ENCODE assay signal across 1 cellular context in the genomic region with DNA sequence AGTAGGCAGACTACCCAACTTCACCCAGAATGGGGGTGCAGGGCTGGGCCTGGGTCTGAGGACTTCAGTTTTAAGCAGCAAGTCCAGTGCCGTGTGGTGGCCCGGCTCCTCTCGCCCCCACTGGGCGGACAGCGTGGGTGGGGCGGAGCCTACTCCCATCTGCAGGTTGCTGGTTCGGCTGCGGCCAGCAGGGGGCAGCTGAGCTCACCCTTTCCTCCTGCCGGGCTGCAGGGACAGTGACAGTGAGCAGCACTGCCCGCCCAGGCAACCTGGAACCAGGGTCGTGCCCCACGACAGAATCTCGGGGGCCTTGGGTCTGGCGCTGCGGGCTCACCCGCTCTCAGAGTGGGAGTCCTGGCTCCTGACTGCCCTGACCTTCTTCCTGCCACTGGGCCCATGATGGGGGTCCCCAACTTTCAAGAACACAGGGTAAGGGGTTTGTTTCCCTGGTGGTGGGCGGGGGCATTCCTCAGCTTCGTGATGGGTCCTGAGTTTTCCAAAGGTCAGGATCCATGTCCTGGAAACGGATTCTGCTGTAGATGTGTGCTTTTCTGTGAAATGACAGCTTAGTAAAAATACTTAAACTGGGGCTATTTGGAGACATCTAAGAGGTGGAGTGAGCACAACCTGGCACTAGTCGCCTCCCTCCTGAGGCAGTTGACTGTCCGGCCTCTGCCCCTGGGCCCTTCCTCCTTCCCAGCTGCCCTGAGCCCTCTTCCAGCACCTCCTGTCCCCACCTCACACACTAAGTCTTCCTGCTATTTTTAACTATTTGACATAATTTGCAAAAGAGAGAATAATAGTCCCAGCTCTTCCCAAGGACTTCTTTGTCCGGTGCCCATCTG.
TF ChIP-seq lines count a peak whose summit lies in the region.

No MANE protein-coding gene starts in this region.

TF ChIP-seq in HepG2, 621 proteins besides CTCF, POLR2A, EP300 and RAD21 (continued from another document and continues in another):
- TF ChIP-seq CENPBD1 (CRISPR knock-in tag; IDR thresholded peaks at IDR 0.05; ENCODE audit: borderline replicate concordance, low read depth), result no peak
- peak; percentile 51 for TF ChIP-seq YY1 (IDR thresholded peaks at IDR 0.05; ENCODE audit: insufficient read depth, insufficient replicate concordance, low read depth, low read length)
- TF ChIP-seq NR3C1 (CRISPR knock-in tag; IDR thresholded peaks at IDR 0.05), result no peak
- no peak for TF ChIP-seq TCF7L2 (IDR thresholded peaks at IDR 0.05; ENCODE audit: low read depth, low read length)
- TF ChIP-seq SP2 (CRISPR knock-in tag; IDR thresholded peaks at IDR 0.05), result no peak
- peak; percentile 82; the same call in 1 of the 2 replicates for TF ChIP-seq TGIF2 (CRISPR knock-in tag; IDR thresholded peaks at IDR 0.05)
- no peak for TF ChIP-seq TFDP2 (CRISPR knock-in tag; IDR thresholded peaks at IDR 0.05)
- TF ChIP-seq TOE1 (CRISPR knock-in tag; IDR thresholded peaks at IDR 0.05), result no peak
- peak; percentile 80 for TF ChIP-seq MAZ (IDR thresholded peaks at IDR 0.05; ENCODE audit: borderline replicate concordance, low read depth, low read length)
- TF ChIP-seq MAZ (CRISPR knock-in tag; IDR thresholded peaks at IDR 0.05; ENCODE audit: low read depth), result peak; percentile 88
- TF ChIP-seq, protein P1, sequence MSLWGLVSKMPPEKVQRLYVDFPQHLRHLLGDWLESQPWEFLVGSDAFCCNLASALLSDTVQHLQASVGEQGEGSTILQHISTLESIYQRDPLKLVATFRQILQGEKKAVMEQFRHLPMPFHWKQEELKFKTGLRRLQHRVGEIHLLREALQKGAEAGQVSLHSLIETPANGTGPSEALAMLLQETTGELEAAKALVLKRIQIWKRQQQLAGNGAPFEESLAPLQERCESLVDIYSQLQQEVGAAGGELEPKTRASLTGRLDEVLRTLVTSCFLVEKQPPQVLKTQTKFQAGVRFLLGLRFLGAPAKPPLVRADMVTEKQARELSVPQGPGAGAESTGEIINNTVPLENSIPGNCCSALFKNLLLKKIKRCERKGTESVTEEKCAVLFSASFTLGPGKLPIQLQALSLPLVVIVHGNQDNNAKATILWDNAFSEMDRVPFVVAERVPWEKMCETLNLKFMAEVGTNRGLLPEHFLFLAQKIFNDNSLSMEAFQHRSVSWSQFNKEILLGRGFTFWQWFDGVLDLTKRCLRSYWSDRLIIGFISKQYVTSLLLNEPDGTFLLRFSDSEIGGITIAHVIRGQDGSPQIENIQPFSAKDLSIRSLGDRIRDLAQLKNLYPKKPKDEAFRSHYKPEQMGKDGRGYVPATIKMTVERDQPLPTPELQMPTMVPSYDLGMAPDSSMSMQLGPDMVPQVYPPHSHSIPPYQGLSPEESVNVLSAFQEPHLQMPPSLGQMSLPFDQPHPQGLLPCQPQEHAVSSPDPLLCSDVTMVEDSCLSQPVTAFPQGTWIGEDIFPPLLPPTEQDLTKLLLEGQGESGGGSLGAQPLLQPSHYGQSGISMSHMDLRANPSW (CRISPR knock-in tag; IDR thresholded peaks at IDR 0.05; ENCODE audit: borderline replicate concordance), result no peak; the same call in 1 of the 2 replicates
- no peak for TF ChIP-seq RFX1 (IDR thresholded peaks at IDR 0.05)
- peak; percentile 54; the same call in 1 of the 2 replicates for TF ChIP-seq YEATS4 (CRISPR knock-in tag; IDR thresholded peaks at IDR 0.05; ENCODE audit: borderline replicate concordance)
- no peak for TF ChIP-seq ZNF883 (CRISPR knock-in tag; IDR thresholded peaks at IDR 0.05; ENCODE audit: not compliant biosample characterization)
- no peak; the same call in 1 of the 2 replicates for TF ChIP-seq NR2F6 (IDR thresholded peaks at IDR 0.05)
- peak; percentile 73 for TF ChIP-seq NR2F6 (CRISPR knock-in tag; IDR thresholded peaks at IDR 0.05)
- TF ChIP-seq, protein P2, sequence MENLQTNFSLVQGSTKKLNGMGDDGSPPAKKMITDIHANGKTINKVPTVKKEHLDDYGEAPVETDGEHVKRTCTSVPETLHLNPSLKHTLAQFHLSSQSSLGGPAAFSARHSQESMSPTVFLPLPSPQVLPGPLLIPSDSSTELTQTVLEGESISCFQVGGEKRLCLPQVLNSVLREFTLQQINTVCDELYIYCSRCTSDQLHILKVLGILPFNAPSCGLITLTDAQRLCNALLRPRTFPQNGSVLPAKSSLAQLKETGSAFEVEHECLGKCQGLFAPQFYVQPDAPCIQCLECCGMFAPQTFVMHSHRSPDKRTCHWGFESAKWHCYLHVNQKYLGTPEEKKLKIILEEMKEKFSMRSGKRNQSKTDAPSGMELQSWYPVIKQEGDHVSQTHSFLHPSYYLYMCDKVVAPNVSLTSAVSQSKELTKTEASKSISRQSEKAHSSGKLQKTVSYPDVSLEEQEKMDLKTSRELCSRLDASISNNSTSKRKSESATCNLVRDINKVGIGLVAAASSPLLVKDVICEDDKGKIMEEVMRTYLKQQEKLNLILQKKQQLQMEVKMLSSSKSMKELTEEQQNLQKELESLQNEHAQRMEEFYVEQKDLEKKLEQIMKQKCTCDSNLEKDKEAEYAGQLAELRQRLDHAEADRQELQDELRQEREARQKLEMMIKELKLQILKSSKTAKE (CRISPR knock-in tag; IDR thresholded peaks at IDR 0.05; ENCODE audit: borderline replicate concordance), result no peak
- TF ChIP-seq ZNF235 (CRISPR knock-in tag; IDR thresholded peaks at IDR 0.05; ENCODE audit: borderline replicate concordance), result no peak
- TF ChIP-seq, protein P3, sequence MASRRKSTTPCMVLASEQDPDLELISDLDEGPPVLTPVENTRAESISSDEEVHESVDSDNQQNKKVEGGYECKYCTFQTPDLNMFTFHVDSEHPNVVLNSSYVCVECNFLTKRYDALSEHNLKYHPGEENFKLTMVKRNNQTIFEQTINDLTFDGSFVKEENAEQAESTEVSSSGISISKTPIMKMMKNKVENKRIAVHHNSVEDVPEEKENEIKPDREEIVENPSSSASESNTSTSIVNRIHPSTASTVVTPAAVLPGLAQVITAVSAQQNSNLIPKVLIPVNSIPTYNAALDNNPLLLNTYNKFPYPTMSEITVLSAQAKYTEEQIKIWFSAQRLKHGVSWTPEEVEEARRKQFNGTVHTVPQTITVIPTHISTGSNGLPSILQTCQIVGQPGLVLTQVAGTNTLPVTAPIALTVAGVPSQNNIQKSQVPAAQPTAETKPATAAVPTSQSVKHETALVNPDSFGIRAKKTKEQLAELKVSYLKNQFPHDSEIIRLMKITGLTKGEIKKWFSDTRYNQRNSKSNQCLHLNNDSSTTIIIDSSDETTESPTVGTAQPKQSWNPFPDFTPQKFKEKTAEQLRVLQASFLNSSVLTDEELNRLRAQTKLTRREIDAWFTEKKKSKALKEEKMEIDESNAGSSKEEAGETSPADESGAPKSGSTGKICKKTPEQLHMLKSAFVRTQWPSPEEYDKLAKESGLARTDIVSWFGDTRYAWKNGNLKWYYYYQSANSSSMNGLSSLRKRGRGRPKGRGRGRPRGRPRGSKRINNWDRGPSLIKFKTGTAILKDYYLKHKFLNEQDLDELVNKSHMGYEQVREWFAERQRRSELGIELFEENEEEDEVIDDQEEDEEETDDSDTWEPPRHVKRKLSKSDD (CRISPR knock-in tag; IDR thresholded peaks at IDR 0.05; ENCODE audit: low read depth), result no peak
- TF ChIP-seq BATF2 (CRISPR knock-in tag; IDR thresholded peaks at IDR 0.05), result no peak
- no peak for TF ChIP-seq ZNF605 (CRISPR knock-in tag; IDR thresholded peaks at IDR 0.05)
- TF ChIP-seq, protein P4, sequence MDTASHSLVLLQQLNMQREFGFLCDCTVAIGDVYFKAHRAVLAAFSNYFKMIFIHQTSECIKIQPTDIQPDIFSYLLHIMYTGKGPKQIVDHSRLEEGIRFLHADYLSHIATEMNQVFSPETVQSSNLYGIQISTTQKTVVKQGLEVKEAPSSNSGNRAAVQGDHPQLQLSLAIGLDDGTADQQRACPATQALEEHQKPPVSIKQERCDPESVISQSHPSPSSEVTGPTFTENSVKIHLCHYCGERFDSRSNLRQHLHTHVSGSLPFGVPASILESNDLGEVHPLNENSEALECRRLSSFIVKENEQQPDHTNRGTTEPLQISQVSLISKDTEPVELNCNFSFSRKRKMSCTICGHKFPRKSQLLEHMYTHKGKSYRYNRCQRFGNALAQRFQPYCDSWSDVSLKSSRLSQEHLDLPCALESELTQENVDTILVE (CRISPR knock-in tag; IDR thresholded peaks at IDR 0.05), result peak; percentile 11; the same call in 1 of the 2 replicates
- TF ChIP-seq, protein P5, sequence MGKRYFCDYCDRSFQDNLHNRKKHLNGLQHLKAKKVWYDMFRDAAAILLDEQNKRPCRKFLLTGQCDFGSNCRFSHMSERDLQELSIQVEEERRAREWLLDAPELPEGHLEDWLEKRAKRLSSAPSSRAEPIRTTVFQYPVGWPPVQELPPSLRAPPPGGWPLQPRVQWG (CRISPR knock-in tag; IDR thresholded peaks at IDR 0.05; ENCODE audit: borderline replicate concordance, low read depth), result no peak
- TF ChIP-seq HNRNPL (IDR thresholded peaks at IDR 0.05; ENCODE audit: low read depth, low read length), result peak; percentile 90
- no peak for TF ChIP-seq ZNF274 (CRISPR knock-in tag; IDR thresholded peaks at IDR 0.05)
- TF ChIP-seq TBL1XR1 (IDR thresholded peaks at IDR 0.05; ENCODE audit: borderline replicate concordance, low read length, partially characterized antibody), result no peak
- TF ChIP-seq PLRG1 (conservative IDR thresholded peaks at IDR 0.05), result no peak
- TF ChIP-seq KAT7 (CRISPR knock-in tag; IDR thresholded peaks at IDR 0.05; ENCODE audit: borderline replicate concordance), result no peak; the same call in 1 of the 2 replicates
- no peak for TF ChIP-seq HNRNPH1 (optimal IDR thresholded peaks at IDR 0.05; ENCODE audit: low read depth, low read length)
- TF ChIP-seq, protein P6, sequence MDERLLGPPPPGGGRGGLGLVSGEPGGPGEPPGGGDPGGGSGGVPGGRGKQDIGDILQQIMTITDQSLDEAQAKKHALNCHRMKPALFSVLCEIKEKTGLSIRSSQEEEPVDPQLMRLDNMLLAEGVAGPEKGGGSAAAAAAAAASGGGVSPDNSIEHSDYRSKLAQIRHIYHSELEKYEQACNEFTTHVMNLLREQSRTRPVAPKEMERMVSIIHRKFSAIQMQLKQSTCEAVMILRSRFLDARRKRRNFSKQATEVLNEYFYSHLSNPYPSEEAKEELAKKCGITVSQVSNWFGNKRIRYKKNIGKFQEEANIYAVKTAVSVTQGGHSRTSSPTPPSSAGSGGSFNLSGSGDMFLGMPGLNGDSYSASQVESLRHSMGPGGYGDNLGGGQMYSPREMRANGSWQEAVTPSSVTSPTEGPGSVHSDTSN (CRISPR knock-in tag; IDR thresholded peaks at IDR 0.05), result no peak
- TF ChIP-seq FIP1L1 (IDR thresholded peaks at IDR 0.05; ENCODE audit: borderline replicate concordance, insufficient read depth, low read depth, low read length), result peak; percentile 78; the same call in 1 of the 2 replicates
- TF ChIP-seq PATZ1 (CRISPR knock-in tag; IDR thresholded peaks at IDR 0.05), result peak; percentile 81
- TF ChIP-seq, protein P7, sequence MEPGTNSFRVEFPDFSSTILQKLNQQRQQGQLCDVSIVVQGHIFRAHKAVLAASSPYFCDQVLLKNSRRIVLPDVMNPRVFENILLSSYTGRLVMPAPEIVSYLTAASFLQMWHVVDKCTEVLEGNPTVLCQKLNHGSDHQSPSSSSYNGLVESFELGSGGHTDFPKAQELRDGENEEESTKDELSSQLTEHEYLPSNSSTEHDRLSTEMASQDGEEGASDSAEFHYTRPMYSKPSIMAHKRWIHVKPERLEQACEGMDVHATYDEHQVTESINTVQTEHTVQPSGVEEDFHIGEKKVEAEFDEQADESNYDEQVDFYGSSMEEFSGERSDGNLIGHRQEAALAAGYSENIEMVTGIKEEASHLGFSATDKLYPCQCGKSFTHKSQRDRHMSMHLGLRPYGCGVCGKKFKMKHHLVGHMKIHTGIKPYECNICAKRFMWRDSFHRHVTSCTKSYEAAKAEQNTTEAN (CRISPR knock-in tag; conservative IDR thresholded peaks at IDR 0.05), result 0 out of 2 replicates have a peak, but pooled peaks have one; percentile 22
- TF ChIP-seq TEF (CRISPR knock-in tag; IDR thresholded peaks at IDR 0.05), result no peak
- no peak for TF ChIP-seq ZNF33A (CRISPR knock-in tag; IDR thresholded peaks at IDR 0.05; ENCODE audit: borderline replicate concordance)
- TF ChIP-seq RFXAP (CRISPR knock-in tag; IDR thresholded peaks at IDR 0.05; ENCODE audit: borderline replicate concordance), result peak; percentile 69; the same call in 1 of the 2 replicates
- no peak for TF ChIP-seq ZNF296 (CRISPR knock-in tag; conservative IDR thresholded peaks at IDR 0.05)
- no peak for TF ChIP-seq ZNF225 (CRISPR knock-in tag; IDR thresholded peaks at IDR 0.05)
- TF ChIP-seq MATR3 (CRISPR knock-in tag; IDR thresholded peaks at IDR 0.05), result no peak
